In genomic region chr5:39424751-39425524, GRCh38 we compare ENCODE assay signal across 1 cellular context.
TF ChIP-seq lines count a peak whose summit lies in the region.

Gene DAB2 (minus strand): TSS chr5:39424980. CDS start chr5:39394320, 30,660 bp downstream.

TF ChIP-seq in K562, 482 proteins besides CTCF, POLR2A, EP300 and RAD21 (continued from another document and continues in another):
- TF ChIP-seq PREB (CRISPR knock-in tag; IDR thresholded peaks at IDR 0.05) (no peak; the same call in 1 of the 2 replicates), TCF3 (CRISPR knock-in tag; IDR thresholded peaks at IDR 0.05) (peak; percentile 54), SNRNP70 (optimal IDR thresholded peaks at IDR 0.05; ENCODE audit: low read depth, low read length) (no peak), ZBTB17 (CRISPR knock-in tag; IDR thresholded peaks at IDR 0.05) (peak; percentile 27), TARDBP (IDR thresholded peaks at IDR 0.05) (0 out of 2 replicates have a peak, but pooled peaks have one; percentile 26), NEUROD1 (IDR thresholded peaks at IDR 0.05; ENCODE audit: borderline replicate concordance, low read depth, low read length, partially characterized antibody) (peak; percentile 68), SMAD3 (CRISPR knock-in tag; conservative IDR thresholded peaks at IDR 0.05) (peak; percentile 63; the same call in 1 of the 2 replicates), HNRNPK (IDR thresholded peaks at IDR 0.05; ENCODE audit: low read depth, low read length, poor library complexity, severe bottlenecking) (no peak), DNMT1 (IDR thresholded peaks at IDR 0.05) (no peak), ATF1 (CRISPR knock-in tag; IDR thresholded peaks at IDR 0.05) (no peak), ATF1 (tag; IDR thresholded peaks at IDR 0.05) (peak; percentile 88), ZNF384 (IDR thresholded peaks at IDR 0.05; ENCODE audit: low read depth, low read length) (peak; percentile 39; the same call in 1 of the 2 replicates), ZBTB11 (CRISPR knock-in tag; IDR thresholded peaks at IDR 0.05) (peak in 1 of 3 experiments; percentile 74; a peak in 2 of 6 replicates), ETS1 (conservative IDR thresholded peaks at IDR 0.05; ENCODE audit: control insufficient read depth, low read depth, low read length) (0 out of 2 replicates have a peak, but pooled peaks have one; percentile 64), DPF2 (IDR thresholded peaks at IDR 0.05) (peak; percentile 83; the same call in 1 of the 2 replicates), ZZZ3 (IDR thresholded peaks at IDR 0.05) (no peak), TAL1 (IDR thresholded peaks at IDR 0.05) (peak; percentile 75), BMI1 (IDR thresholded peaks at IDR 0.05; ENCODE audit: low read length) (0 out of 2 replicates have a peak, but pooled peaks have one; percentile 34), TEAD2 (tag; IDR thresholded peaks at IDR 0.05) (no peak), NUFIP1 (IDR thresholded peaks at IDR 0.05; ENCODE audit: partially characterized antibody) (no peak), SMARCC2 (IDR thresholded peaks at IDR 0.05; ENCODE audit: low read depth) (peak; percentile 82), KDM4B (IDR thresholded peaks at IDR 0.05; ENCODE audit: borderline replicate concordance in 2 of 2, low read depth in 1 of 2) (peak in 1 of 2 experiments; percentile 60; a peak in 1 of 4 replicates), TAF1 (IDR thresholded peaks at IDR 0.05; ENCODE audit: control insufficient read depth, extremely low read depth, insufficient read depth, low read length, severe bottlenecking) (peak; percentile 70), FOS (IDR thresholded peaks at IDR 0.05; ENCODE audit: extremely low read depth, insufficient read length) (no peak), CHCHD3 (CRISPR knock-in tag; IDR thresholded peaks at IDR 0.05) (0 out of 2 replicates have a peak, but pooled peaks have one; percentile 17), ZKSCAN3 (CRISPR knock-in tag; IDR thresholded peaks at IDR 0.05) (no peak), ATF7 (IDR thresholded peaks at IDR 0.05) (peak; percentile 81), ETV5 (CRISPR knock-in tag; IDR thresholded peaks at IDR 0.05; ENCODE audit: low read depth) (peak; percentile 64; the same call in 1 of the 2 replicates), ATF3 (IDR thresholded peaks at IDR 0.05) (no peak), ATF3 (CRISPR knock-in tag; conservative IDR thresholded peaks at IDR 0.05) (peak; percentile 59; the same call in 1 of the 2 replicates), ARID1B (IDR thresholded peaks at IDR 0.05) (peak; percentile 89), THRA (IDR thresholded peaks at IDR 0.05) (peak; percentile 89), ZC3H11A (IDR thresholded peaks at IDR 0.05; ENCODE audit: low read depth, low read length) (peak; percentile 44; the same call in 1 of the 2 replicates), TAF9B (IDR thresholded peaks at IDR 0.05; ENCODE audit: partially characterized antibody) (no peak), DMBX1 (CRISPR knock-in tag; IDR thresholded peaks at IDR 0.05; ENCODE audit: borderline replicate concordance) (peak; percentile 79), SAFB2 (IDR thresholded peaks at IDR 0.05; ENCODE audit: borderline replicate concordance, low read depth, low read length, severe bottlenecking) (no peak), MBD2 (IDR thresholded peaks at IDR 0.05; ENCODE audit: borderline replicate concordance, low read depth) (peak; percentile 74), ZNF583 (CRISPR knock-in tag; IDR thresholded peaks at IDR 0.05) (no peak), ZNF589 (CRISPR knock-in tag; IDR thresholded peaks at IDR 0.05; ENCODE audit: low read depth) (peak; percentile 65; the same call in 1 of the 2 replicates), CBFB (CRISPR knock-in tag; IDR thresholded peaks at IDR 0.05) (no peak), ZEB2 (IDR thresholded peaks at IDR 0.05) (peak; percentile 59; the same call in 1 of the 2 replicates), MAFF (IDR thresholded peaks at IDR 0.05; ENCODE audit: low read length) (no peak), CHD7 (IDR thresholded peaks at IDR 0.05; ENCODE audit: low read depth, low read length) (no peak), CREB3L1 (IDR thresholded peaks at IDR 0.05; ENCODE audit: borderline replicate concordance, low read depth) (peak; percentile 82; the same call in 1 of the 2 replicates), TBL1XR1 (IDR thresholded peaks at IDR 0.05; ENCODE audit: low read length in 2 of 2) (peak in 1 of 2 experiments; percentile 83; a peak in 2 of 4 replicates)
